Comparison of ENCODE assay signal across 1 cellular context in genomic region chr17:57608369-57609124, GRCh38.
TF ChIP-seq lines count a peak whose summit lies in the region.

No MANE protein-coding gene starts in this region.

TF ChIP-seq in SK-N-SH treated with all-trans-retinoic acid at 6 μM for 48 hours, 23 proteins besides CTCF, POLR2A, EP300 and RAD21 (continued from another document):
- TF ChIP-seq PATZ1 (CRISPR knock-in tag; IDR thresholded peaks at IDR 0.05; ENCODE audit: borderline replicate concordance) (no peak), ZC3H10 (CRISPR knock-in tag; IDR thresholded peaks at IDR 0.05) (no peak), ESRRG (CRISPR knock-in tag; IDR thresholded peaks at IDR 0.05) (no peak)
TF ChIP-seq in SK-N-SH treated with all-trans-retinoic acid at 6 μM for 48 hours: peak in this region for 0.
